1 cellular context compared by ENCODE assay signal in genomic region chr1:67619080-67619479, GRCh38.
TF ChIP-seq lines count a peak whose summit lies in the region.

No MANE protein-coding gene starts in this region.

TF ChIP-seq in K562, 482 proteins besides CTCF, POLR2A, EP300 and RAD21 (continued from another document):
- no peak for TF ChIP-seq ELK1 (CRISPR knock-in tag; IDR thresholded peaks at IDR 0.05)
- no peak for TF ChIP-seq ATF6 (CRISPR knock-in tag; IDR thresholded peaks at IDR 0.05)
- no peak for TF ChIP-seq CBX8 (IDR thresholded peaks at IDR 0.05; ENCODE audit: borderline replicate concordance, extremely low read depth, low read depth, low read length, poor library complexity, severe bottlenecking)
- no peak for TF ChIP-seq ZZZ3 (IDR thresholded peaks at IDR 0.05)
- no peak for TF ChIP-seq THAP7 (CRISPR knock-in tag; IDR thresholded peaks at IDR 0.05)
